10 cellular contexts compared by ENCODE assay signal in the genomic region with DNA sequence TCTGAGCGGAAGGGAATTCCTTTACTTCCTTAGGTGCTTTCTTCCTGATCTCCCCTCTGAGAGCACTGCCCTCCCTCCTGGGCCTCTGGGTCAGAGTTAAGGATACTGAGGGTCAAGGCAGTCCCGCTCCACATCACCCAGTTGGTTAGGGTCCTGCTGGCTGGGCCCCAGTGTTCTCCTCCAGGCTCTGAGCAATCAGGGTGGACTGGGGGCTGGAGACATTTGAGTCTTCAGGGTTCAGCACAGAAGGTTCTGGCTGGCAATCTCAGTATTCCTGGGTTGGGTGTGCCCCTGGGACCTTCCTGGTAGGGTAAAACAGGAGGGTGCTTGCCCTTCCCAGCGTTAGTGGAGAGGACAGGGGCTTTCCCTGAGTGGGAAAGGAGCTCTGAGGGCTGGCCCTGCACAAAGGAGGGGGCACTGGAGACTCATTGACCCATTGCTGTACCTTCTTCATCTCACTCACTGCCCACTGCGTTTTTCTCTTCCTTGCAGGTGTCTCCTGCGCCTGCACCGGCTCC. TPM values are rescaled to one million over a fixed set of nuclear protein-coding genes. Genes with fewer than 3 reads are reported as not detected.
DNase-seq lines count a peak whose midpoint lies in the region; ATAC-seq and TF ChIP-seq lines count a peak whose summit lies in the region.
"Had no signal": no experiment of that assay in that cellular context is flagged by ENCODE, and none has a peak within 500 bp of the region (broad histone marks: within the 10 kb centered on the region; RNA-seq: fewer than 3 reads in every experiment).

No MANE protein-coding gene starts in this region.

- H3K27me3 Mint-ChIP-seq in activated naive CD4-positive, alpha-beta T cell treated with anti-CD3 and anti-CD28 coated beads, Interleukin-2, amount 50 U/mL, for 24 hours = peaks cover 49% of the 10 kb centered on the region
- H3K27me3 Mint-ChIP-seq in natural killer cell treated with Interleukin-12 subunit alpha and Interleukin-12 subunit beta and Interleukin-15 and Interleukin-18, amount 100 ng/mL, for 72 hours = peaks cover 52 to 73% of the 10 kb centered on the region in 2 donors

- TF ChIP-seq CTCF in fibroblast of lung (conservative IDR thresholded peaks at IDR 0.05 in 1 of 2, IDR thresholded peaks at IDR 0.05 in 1 of 2; ENCODE audit: low read depth in 1 of 2, low read length in 2 of 2) = no peak

- no peaks in the 10 kb centered on the region for H3K36me3 Mint-ChIP-seq in activated naive CD4-positive, alpha-beta T cell treated with anti-CD3 and anti-CD28 coated beads, Interleukin-2, amount 50 U/mL, for 24 hours
- H3K36me3 Mint-ChIP-seq in natural killer cell treated with Interleukin-12 subunit alpha and Interleukin-12 subunit beta and Interleukin-15 and Interleukin-18, amount 100 ng/mL, for 72 hours = no peaks in the 10 kb centered on the region

- no peak for ATAC-seq in natural killer cell treated with Interleukin-12 subunit alpha and Interleukin-12 subunit beta and Interleukin-15 and Interleukin-18, amount 100 ng/mL, for 72 hours
- no peak for ATAC-seq in HG03097 (IDR thresholded peaks at IDR 0.05; ENCODE audit: low FRiP score, unreplicated experiment)

- peak overlapping the region; percentile 39 for H3K4me3 Mint-ChIP-seq in activated naive CD4-positive, alpha-beta T cell treated with anti-CD3 and anti-CD28 coated beads, Interleukin-2, amount 50 U/mL, for 24 hours
- H3K4me3 Mint-ChIP-seq in natural killer cell treated with Interleukin-12 subunit alpha and Interleukin-12 subunit beta and Interleukin-15 and Interleukin-18, amount 100 ng/mL, for 72 hours = peak overlapping the region; percentile 52

- H3K4me3 ChIP-seq in fibroblast of lung (replicated peaks in 1 of 4; ENCODE audit: control extremely low read depth in 1 of 4, insufficient read depth in 1 of 4, low read depth in 3 of 4, low read length in 4 of 4) (peak overlapping the region; percentile 32 to 58 (median 41)), urinary bladder (ENCODE audit: low read depth, low read length) (peak overlapping the region; percentile 44)

- 54% methylated on average over 6 of the region's 6 CpGs for WGBS in urinary bladder

- no peaks in the 10 kb centered on the region for H3K79me2 ChIP-seq in fibroblast of lung (ENCODE audit: control insufficient read depth, insufficient read depth, low read length)

- H3K9me3 ChIP-seq in fibroblast of lung (ENCODE audit: control insufficient read depth, insufficient read depth, low read depth, low read length) = no peaks in the 10 kb centered on the region

- no peaks in the 10 kb centered on the region for H3K9me3 Mint-ChIP-seq in activated naive CD4-positive, alpha-beta T cell treated with anti-CD3 and anti-CD28 coated beads, Interleukin-2, amount 50 U/mL, for 24 hours
- no peaks in the 10 kb centered on the region for H3K9me3 Mint-ChIP-seq in natural killer cell treated with Interleukin-12 subunit alpha and Interleukin-12 subunit beta and Interleukin-15 and Interleukin-18, amount 100 ng/mL, for 72 hours

- H3K27ac Mint-ChIP-seq in activated naive CD4-positive, alpha-beta T cell treated with anti-CD3 and anti-CD28 coated beads, Interleukin-2, amount 50 U/mL, for 24 hours = no peak overlapping the region
- no peak overlapping the region for H3K27ac Mint-ChIP-seq in natural killer cell treated with Interleukin-12 subunit alpha and Interleukin-12 subunit beta and Interleukin-15 and Interleukin-18, amount 100 ng/mL, for 72 hours

- H3K4me1 ChIP-seq in fibroblast of lung (ENCODE audit: control insufficient read depth, extremely low read depth, insufficient read depth, low read length) (peaks cover 2% of the 10 kb centered on the region), urinary bladder (ENCODE audit: insufficient read depth) (no peaks in the 10 kb centered on the region)

- peak overlapping the region; percentile 26 for H3K9ac ChIP-seq in fibroblast of lung (ENCODE audit: insufficient read depth, low read length)

- no peaks in the 10 kb centered on the region for H3K36me3 ChIP-seq in fibroblast of lung (ENCODE audit: control insufficient read depth, insufficient read depth, low read length)
- H3K36me3 ChIP-seq in urinary bladder (ENCODE audit: insufficient read depth) = no peaks in the 10 kb centered on the region

- peak overlapping the region; percentile 77 for H3K4me2 ChIP-seq in fibroblast of lung (ENCODE audit: extremely low read depth, insufficient read depth, low read length)

- H3K27me3 ChIP-seq in fibroblast of lung (ENCODE audit: control insufficient read depth, insufficient read depth, low read length) = peaks cover 3% of the 10 kb centered on the region

- peak overlapping the region; percentile 91 for H2AFZ ChIP-seq in fibroblast of lung (ENCODE audit: low read length)

- peaks cover 26% of the 10 kb centered on the region for H3K4me1 Mint-ChIP-seq in activated naive CD4-positive, alpha-beta T cell treated with anti-CD3 and anti-CD28 coated beads, Interleukin-2, amount 50 U/mL, for 24 hours
- H3K4me1 Mint-ChIP-seq in natural killer cell treated with Interleukin-12 subunit alpha and Interleukin-12 subunit beta and Interleukin-15 and Interleukin-18, amount 100 ng/mL, for 72 hours (ENCODE audit: low read depth in 2 of 2) = peaks cover 17 to 29% of the 10 kb centered on the region in 2 donors

- H3K27ac ChIP-seq in fibroblast of lung (ENCODE audit: insufficient read depth, low read length) (no peak overlapping the region), urinary bladder (ENCODE audit: low read depth) (peak overlapping the region; percentile 48)
- H3K27ac ChIP-seq: C4-2B had no signal

- DNase-seq in activated naive CD4-positive, alpha-beta T cell treated with anti-CD3 and anti-CD28 coated beads, Interleukin-2, amount 50 U/mL, for 16 hours = no peak
- DNase-seq in fibroblast of lung (ENCODE audit: low read depth in 2 of 2) (no peak), DMS79 treated with DMSO at 0.1 percent for 48 hours (lab: John Stamatoyannopoulos, UW) (no peak), ureter (ENCODE audit: low spot score) (no peak)
- DNase-seq in natural killer cell treated with Interleukin-12 subunit alpha and Interleukin-12 subunit beta and Interleukin-15 and Interleukin-18, amount 100 ng/mL, for 72 hours (ENCODE audit: low spot score) = no peak
- DNase-seq: NK-92 treated with Interleukin-12 subunit alpha and Interleukin-12 subunit beta, amount 100 ng/mL, for 24 hours had no signal

- no peaks in the 10 kb centered on the region for H4K20me1 ChIP-seq in fibroblast of lung (ENCODE audit: control insufficient read depth, extremely low read depth, insufficient read depth, low read length)

RNA-seq across cellular contexts. Expression of gene MT1M, which starts 0.4 kb away (rescaled TPM):
- total RNA-seq in fibroblast of lung (18.5 and 58.8 TPM in 2 replicates), urinary bladder (0.48 TPM), ureter (18.8 TPM)
- polyA plus RNA-seq in fibroblast of lung (6.9 and 8.5 TPM in 2 replicates), urinary bladder (182 TPM)
- 16.4 and 18.9 TPM in 2 replicates for polyA plus RNA-seq in fibroblast of lung (2012)
- polyA minus RNA-seq in fibroblast of lung (ENCODE audit: low replicate concordance) = 6.3 and 8.2 TPM in 2 replicates
- total RNA-seq in natural killer cell treated with Interleukin-12 subunit alpha and Interleukin-12 subunit beta and Interleukin-15 and Interleukin-18, amount 100 ng/mL, for 72 hours = under 1 TPM in 1 of 2 donors, not detected in 1; 0.36 TPM

RNA-seq across cellular contexts. Expression of gene MT1A, which starts 5.6 kb away (rescaled TPM):
- total RNA-seq in fibroblast of lung = 2.3 and 5.3 TPM in 2 replicates
- 2.9 and 4.8 TPM in 2 replicates for polyA plus RNA-seq in fibroblast of lung
- polyA plus RNA-seq in fibroblast of lung (2012) = 6.6 and 17.7 TPM in 2 replicates
- polyA minus RNA-seq in fibroblast of lung (ENCODE audit: low replicate concordance) = 14.7 and 17.9 TPM in 2 replicates
- 10 to 100 TPM in 1 of 2 donors, 1 to 10 TPM in 1; 6.3 to 22.4 TPM for total RNA-seq in natural killer cell treated with Interleukin-12 subunit alpha and Interleukin-12 subunit beta and Interleukin-15 and Interleukin-18, amount 100 ng/mL, for 72 hours
- not detected for total RNA-seq in urinary bladder
- 244 TPM for polyA plus RNA-seq in urinary bladder
- 22.3 TPM for total RNA-seq in ureter

RNA-seq across cellular contexts. Expression of gene MT1E, which starts 7.3 kb away (rescaled TPM):
- total RNA-seq in fibroblast of lung (251 and 390 TPM in 2 replicates), urinary bladder (14.7 TPM), ureter (98.7 TPM)
- polyA plus RNA-seq in fibroblast of lung (465 and 572 TPM in 2 replicates), urinary bladder (189 TPM)
- polyA plus RNA-seq in fibroblast of lung (2012) = 540 and 543 TPM in 2 replicates
- 165 and 234 TPM in 2 replicates for polyA minus RNA-seq in fibroblast of lung (ENCODE audit: low replicate concordance)
- total RNA-seq in natural killer cell treated with Interleukin-12 subunit alpha and Interleukin-12 subunit beta and Interleukin-15 and Interleukin-18, amount 100 ng/mL, for 72 hours = 100 to 1,000 TPM in 1 of 2 donors, 10 to 100 TPM in 1; 58.5 to 148 TPM

RNA-seq across cellular contexts. Expression of gene MT1B, which starts 18.8 kb away (rescaled TPM):
- total RNA-seq in fibroblast of lung = not detected in 2 replicates
- not detected in 2 replicates for polyA plus RNA-seq in fibroblast of lung
- polyA plus RNA-seq in fibroblast of lung (2012) = not detected in 2 replicates
- polyA minus RNA-seq in fibroblast of lung (ENCODE audit: low replicate concordance) = not detected in 2 replicates
- not detected for total RNA-seq in natural killer cell treated with Interleukin-12 subunit alpha and Interleukin-12 subunit beta and Interleukin-15 and Interleukin-18, amount 100 ng/mL, for 72 hours
- total RNA-seq in urinary bladder = not detected
- polyA plus RNA-seq in urinary bladder = not detected
- not detected for total RNA-seq in ureter

RNA-seq across cellular contexts. Expression of gene MT2A, which starts 24.5 kb away (rescaled TPM):
- total RNA-seq in fibroblast of lung = 76.5 and 113 TPM in 2 replicates
- polyA plus RNA-seq in fibroblast of lung = 49.2 and 225 TPM in 2 replicates
- polyA plus RNA-seq in fibroblast of lung (2012) = 1,082 and 3,263 TPM in 2 replicates
- polyA minus RNA-seq in fibroblast of lung (ENCODE audit: low replicate concordance) = 122 and 423 TPM in 2 replicates
- total RNA-seq in natural killer cell treated with Interleukin-12 subunit alpha and Interleukin-12 subunit beta and Interleukin-15 and Interleukin-18, amount 100 ng/mL, for 72 hours = 1,000 to 10,000 TPM in 1 of 2 donors, 100 to 1,000 TPM in 1; 549 to 1,013 TPM
- total RNA-seq in urinary bladder = 8.2 TPM
- 890 TPM for polyA plus RNA-seq in urinary bladder
- 113 TPM for total RNA-seq in ureter

Comparison
In these comparisons a context has a peak if more than half of its experiments do, and no peak if none do; other contexts are left out.
1. RNA of gene MT1M, which starts 0.4 kb away (total RNA-seq): 18.5 to 58.8 TPM in fibroblast of lung and 18.8 TPM in ureter (single experiment); 0.36 TPM in natural killer cell treated with Interleukin-12 subunit alpha and Interleukin-12 subunit beta and Interleukin-15 and Interleukin-18, amount 100 ng/mL, for 72 hours and 0.48 TPM in urinary bladder (single experiment); every median in the first group is over 10 times any median in the second.